Comparison of ENCODE assay signal across 9 cellular contexts in the genomic region with DNA sequence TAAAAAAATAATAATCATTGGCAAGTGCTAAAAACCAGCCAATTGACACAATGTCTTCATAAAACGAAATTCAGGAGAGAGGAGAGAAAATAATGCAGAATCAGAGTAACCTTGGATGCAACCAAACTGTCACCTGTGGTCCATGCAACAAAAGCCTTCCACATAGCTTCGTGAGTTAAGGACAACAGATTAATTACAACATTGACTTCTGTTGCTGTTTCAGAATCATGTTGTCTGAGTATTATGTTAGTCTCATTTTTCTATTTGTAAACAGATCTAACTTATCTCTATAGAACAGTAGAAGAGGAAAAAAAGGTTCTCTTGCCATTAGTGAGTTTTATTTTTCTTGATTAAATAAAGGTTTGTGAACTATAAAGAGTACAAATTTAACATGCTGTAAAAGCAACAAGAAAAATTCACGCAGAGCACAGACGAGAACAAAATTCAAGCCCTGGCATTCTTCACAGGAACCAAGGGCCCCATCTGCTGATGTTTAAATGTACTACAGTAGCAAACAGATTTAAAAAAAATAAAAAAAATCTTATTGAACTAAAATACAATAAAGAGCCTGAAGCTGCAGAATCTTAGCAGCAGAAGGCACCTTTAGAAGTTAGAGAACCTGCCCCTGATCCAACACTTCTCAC.
DNase-seq lines count a peak whose midpoint lies in the region; ATAC-seq and TF ChIP-seq lines count a peak whose summit lies in the region.
"Had no signal": no experiment of that assay in that cellular context is flagged by ENCODE, and none has a peak within 500 bp of the region (broad histone marks: within the 10 kb centered on the region; RNA-seq: fewer than 3 reads in every experiment).

No MANE protein-coding gene starts in this region.

- no peak overlapping the region for H3K27ac ChIP-seq in suprapubic skin
- H3K27ac ChIP-seq: epithelial cell of prostate had no signal

- DNase-seq in Caki2 (ENCODE audit: low read depth) = peak; percentile 2
- peak; percentile 57 to 64 for DNase-seq in Kasumi-1 (lab: John Stamatoyannopoulos, UW)
- DNase-seq in cerebellar cortex (ENCODE audit: low spot score) = peak; percentile 28
- DNase-seq in midbrain (lab: John Stamatoyannopoulos, UW) = peak; percentile 58
- no peak for DNase-seq in H4 (ENCODE audit: low spot score)
- DNase-seq in activated effector memory CD4-positive, alpha-beta T cell treated with anti-CD3 and anti-CD28 coated beads, Interleukin-2, amount 50 U/mL, for 16 hours = no peak
- no peak for DNase-seq in suprapubic skin (ENCODE audit: low spot score in 2 of 2)

- H3K36me3 ChIP-seq in suprapubic skin = no peaks in the 10 kb centered on the region

- H3K9me3 ChIP-seq in suprapubic skin = no peaks in the 10 kb centered on the region

- no peaks in the 10 kb centered on the region for H3K4me1 ChIP-seq in suprapubic skin

- peak in 1 of 2 donors; percentile 41 for TF ChIP-seq CTCF in suprapubic skin (IDR thresholded peaks at IDR 0.05)

- TF ChIP-seq EP300 in suprapubic skin (IDR thresholded peaks at IDR 0.05) = no peak

- no peak for TF ChIP-seq POLR2A in suprapubic skin (IDR thresholded peaks at IDR 0.05)

- in situ Hi-C loops in Caki2 (cut with HindIII; ENCODE audit: low pct_unique_long_range_greater_than_20kb, low sequenced_read_pairs) = no loop called here

- H3K4me3 ChIP-seq in suprapubic skin = no peak overlapping the region

- 25% methylated on average over 4 of the region's 4 CpGs for WGBS in suprapubic skin

- H3K27me3 ChIP-seq in suprapubic skin = no peaks in the 10 kb centered on the region

- ATAC-seq in GM18498 (IDR thresholded peaks at IDR 0.05; ENCODE audit: unreplicated experiment) = no peak

Comparison
In these comparisons a context has a peak if more than half of its experiments do, and no peak if none do; other contexts are left out.
1. DNase-seq: peak in Caki2 (single experiment), Kasumi-1 (2 of 2), cerebellar cortex (single experiment) and midbrain (single experiment); none in H4 (single experiment), activated effector memory CD4-positive, alpha-beta T cell treated with anti-CD3 and anti-CD28 coated beads, Interleukin-2, amount 50 U/mL, for 16 hours (single experiment) and suprapubic skin (0 of 2).